Comparison of ENCODE assay signal across 11 cellular contexts in the genomic region with DNA sequence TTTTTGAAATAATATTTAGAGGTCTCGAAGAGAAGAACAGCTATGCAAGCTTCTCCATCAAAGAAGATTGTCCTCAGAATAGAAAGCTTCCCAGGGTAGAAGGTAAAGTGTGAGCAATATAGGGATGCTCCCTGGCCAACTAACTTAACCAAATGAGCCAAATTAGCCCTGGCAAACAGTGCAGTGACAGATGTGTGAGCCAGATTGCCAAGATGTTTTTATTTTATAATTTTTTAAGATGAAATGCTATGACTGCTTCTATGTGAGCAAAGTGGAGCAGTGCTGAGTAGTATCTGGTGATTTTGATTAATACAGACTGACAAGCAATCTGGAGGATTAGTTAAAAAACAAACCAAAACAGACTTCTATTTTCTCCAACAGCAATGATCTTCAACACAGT.
DNase-seq lines count a peak whose midpoint lies in the region; ATAC-seq and TF ChIP-seq lines count a peak whose summit lies in the region.
"Had no signal": no experiment of that assay in that cellular context is flagged by ENCODE, and none has a peak within 500 bp of the region (broad histone marks: within the 10 kb centered on the region; RNA-seq: fewer than 3 reads in every experiment).

No MANE protein-coding gene starts in this region.

- no peak for TF ChIP-seq RAD21 in IMR-90 (IDR thresholded peaks at IDR 0.05; ENCODE audit: low read length)

- BruUV-seq in IMR-90 (replicated peaks; lab: Mats Ljungman, UMichigan), result no TSS peak

- no CpG with 5 or more reads among the region's 1 CpG for WGBS in IMR-90 (ENCODE audit: extremely low coverage in 2 of 2, insufficient read length in 1 of 2), 2 experiments
- 56 to 77% methylated on average over 1 of the region's 1 CpG for WGBS in lower leg skin, 2 donors

- in situ Hi-C loops in IMR-90 (cut with MboI; ENCODE audit: low sequenced_read_pairs), result no loop called here

- POLR2A ChIA-PET in IMR-90 (lab: Charles Lee; ENCODE audit: unreplicated experiment), result no interaction called here

- H3K36me3 ChIP-seq in IMR-90 (ENCODE audit: control insufficient read depth, insufficient read depth, low read length), result no peaks in the 10 kb centered on the region
- H3K36me3 ChIP-seq: BE2C had no signal

- no peak overlapping the region for H3K18ac ChIP-seq in IMR-90 (ENCODE audit: low read depth, low read length)

- H3K56ac ChIP-seq in IMR-90 (ENCODE audit: extremely low read depth, insufficient read depth, low read length), result no peak overlapping the region

- H2AK5ac ChIP-seq in IMR-90 (ENCODE audit: low read depth, low read length), result no peak overlapping the region

- H2BK120ac ChIP-seq in IMR-90 (ENCODE audit: low read depth, low read length), result no peak overlapping the region

- H3K9me3 ChIP-seq in IMR-90 (ENCODE audit: control insufficient read depth, insufficient read depth, low read length), result no peaks in the 10 kb centered on the region
- H3K9me3 ChIP-seq: A549, BE2C had no signal

- H2BK15ac ChIP-seq in IMR-90 (ENCODE audit: low read depth, low read length), result no peak overlapping the region

- intact Hi-C loops in IMR-90 (cut with micrococcal nuclease) (no loop called here), lower leg skin (cut with DNase I; ENCODE audit: low total_unique reads) (no loop called here)

- H2AK9ac ChIP-seq in IMR-90 (replicated peaks; ENCODE audit: low read depth, low read length, poor library complexity), result no peak overlapping the region

- DNase-seq in IMR-90, result no peak
- DNase-seq in NCI-H446 treated with DMSO at 0.1 percent for 48 hours (lab: John Stamatoyannopoulos, UW), result peak; percentile 96
- DNase-seq in cerebellar cortex (ENCODE audit: low spot score), result peak; percentile 74
- DNase-seq in HT-29 (ENCODE audit: low spot score), result no peak
- no peak for DNase-seq in NCI-H1105 treated with DMSO at 0.1 percent for 48 hours (lab: John Stamatoyannopoulos, UW)
- no peak for DNase-seq in lower leg skin (ENCODE audit: low spot score in 2 of 2)
- DNase-seq: BE2C; CD4-positive, alpha-beta memory T cell; DMS53 had no signal

- H4K5ac ChIP-seq in IMR-90 (ENCODE audit: low read depth, low read length), result no peak overlapping the region

- no peak overlapping the region for H3K27ac ChIP-seq in IMR-90 (ENCODE audit: insufficient read depth, low read length)

- no peak for TF ChIP-seq POLR2A in IMR-90 (IDR thresholded peaks at IDR 0.05; ENCODE audit: low read depth, low read length)
- no peak for TF ChIP-seq POLR2A in lower leg skin (IDR thresholded peaks at IDR 0.05)

- ATAC-seq in IMR-90 (ENCODE audit: low read depth), result peak; percentile 14; the same call in 1 of the 2 replicates
- ATAC-seq: A549, HCT116 had no signal

- H2BK20ac ChIP-seq in IMR-90 (ENCODE audit: low read depth, low read length), result no peak overlapping the region

- no peak overlapping the region for H3K4me2 ChIP-seq in IMR-90 (ENCODE audit: low read depth, low read length)
- H3K4me2 ChIP-seq: A549 had no signal

- dilution Hi-C loops in IMR-90 (cut with HindIII; ENCODE audit: low sequenced_read_pairs, unreplicated experiment), result no loop called here

- no peak overlapping the region for H2AFZ ChIP-seq in IMR-90 (replicated peaks; ENCODE audit: low read length, poor library complexity)

- H2BK5ac ChIP-seq in IMR-90 (ENCODE audit: low read depth, low read length, poor library complexity, severe bottlenecking), result no peak overlapping the region

- CTCF ChIA-PET in IMR-90 (lab: Yijun Ruan, JAX), result no interaction called here

- H3K4ac ChIP-seq in IMR-90 (ENCODE audit: low read depth, low read length), result no peak overlapping the region

- no peaks in the 10 kb centered on the region; the same call in 1 of the 2 replicates for H3K27me3 ChIP-seq in IMR-90 (ENCODE audit: control insufficient read depth, insufficient read depth, low read length)
- H3K27me3 ChIP-seq: BE2C had no signal

- H4K20me1 ChIP-seq in IMR-90 (ENCODE audit: insufficient read depth, low read length), result no peaks in the 10 kb centered on the region

- H4K91ac ChIP-seq in IMR-90 (ENCODE audit: insufficient read depth, low read depth, low read length), result no peak overlapping the region

- TF ChIP-seq CTCF in IMR-90 (conservative IDR thresholded peaks at IDR 0.05; ENCODE audit: low read depth, low read length) (no peak), lower leg skin (IDR thresholded peaks at IDR 0.05) (no peak)

- H3K23ac ChIP-seq in IMR-90 (ENCODE audit: low read depth, low read length), result no peak overlapping the region

- H3K4me1 ChIP-seq in IMR-90 (ENCODE audit: control insufficient read depth, insufficient read depth, low read length), result no peaks in the 10 kb centered on the region
- H3K4me1 ChIP-seq: BE2C had no signal

- H4K8ac ChIP-seq in IMR-90 (ENCODE audit: low read depth in 2 of 2, low read length in 2 of 2), result no peak overlapping the region

- no peak overlapping the region for H3K9ac ChIP-seq in IMR-90 (ENCODE audit: low read depth, low read length)

- no peak overlapping the region for H3K14ac ChIP-seq in IMR-90 (replicated peaks; ENCODE audit: low read depth, low read length)

- no peaks in the 10 kb centered on the region for H3K79me1 ChIP-seq in IMR-90 (ENCODE audit: low read depth in 1 of 2, low read length in 2 of 2)

- H3K4me3 ChIP-seq in IMR-90 (ENCODE audit: insufficient read depth, low read depth, low read length) (no peak overlapping the region), lower leg skin (ENCODE audit: low read depth, poor library complexity, severe bottlenecking) (no peak overlapping the region)
- H3K4me3 ChIP-seq: A549 had no signal

- H3K9me1 ChIP-seq in IMR-90 (ENCODE audit: insufficient read depth, low read length), result no peaks in the 10 kb centered on the region

TF ChIP-seq in IMR-90, 13 proteins besides CTCF, POLR2A, EP300 and RAD21:
- TF ChIP-seq BHLHE40 (IDR thresholded peaks at IDR 0.05; ENCODE audit: low read depth, low read length) (no peak), MXI1 (IDR thresholded peaks at IDR 0.05; ENCODE audit: borderline replicate concordance, low read depth, low read length) (no peak), SMC3 (IDR thresholded peaks at IDR 0.05; ENCODE audit: low read depth, low read length) (no peak), RFX5 (IDR thresholded peaks at IDR 0.05; ENCODE audit: low read depth, low read length) (no peak), MAZ (IDR thresholded peaks at IDR 0.05; ENCODE audit: borderline replicate concordance, low read depth, low read length) (no peak)
- TF ChIP-seq, protein P1, sequence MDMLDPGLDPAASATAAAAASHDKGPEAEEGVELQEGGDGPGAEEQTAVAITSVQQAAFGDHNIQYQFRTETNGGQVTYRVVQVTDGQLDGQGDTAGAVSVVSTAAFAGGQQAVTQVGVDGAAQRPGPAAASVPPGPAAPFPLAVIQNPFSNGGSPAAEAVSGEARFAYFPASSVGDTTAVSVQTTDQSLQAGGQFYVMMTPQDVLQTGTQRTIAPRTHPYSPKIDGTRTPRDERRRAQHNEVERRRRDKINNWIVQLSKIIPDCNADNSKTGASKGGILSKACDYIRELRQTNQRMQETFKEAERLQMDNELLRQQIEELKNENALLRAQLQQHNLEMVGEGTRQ (IDR thresholded peaks at IDR 0.05; ENCODE audit: low read depth, low read length), result no peak

Comparison
In these comparisons a context has a peak if more than half of its experiments do, and no peak if none do; other contexts are left out.
1. DNase-seq: peak in NCI-H446 treated with DMSO at 0.1 percent for 48 hours (single experiment) and cerebellar cortex (single experiment); none in IMR-90 (single experiment), HT-29 (single experiment), NCI-H1105 treated with DMSO at 0.1 percent for 48 hours (single experiment) and lower leg skin (0 of 2).